23 cellular contexts compared by ENCODE assay signal in the genomic region with DNA sequence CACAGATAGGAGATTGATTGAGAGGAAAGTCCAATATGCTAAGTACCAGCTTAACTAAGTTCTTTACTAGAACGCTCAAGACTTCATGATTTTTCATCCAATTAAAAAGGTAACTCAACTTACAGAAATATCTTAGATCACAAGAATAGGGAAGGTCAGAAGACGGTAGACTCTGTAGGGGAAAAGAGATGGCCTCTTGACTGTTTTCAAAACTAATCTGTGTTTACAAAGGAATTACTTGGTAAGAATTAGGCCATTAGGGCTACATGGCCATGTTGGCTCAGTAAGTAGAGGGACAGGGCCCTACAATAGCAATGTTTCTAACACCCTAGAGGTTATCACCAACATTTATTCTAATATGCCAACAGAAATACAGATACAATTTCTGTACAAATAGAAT.
DNase-seq lines count a peak whose midpoint lies in the region; ATAC-seq and TF ChIP-seq lines count a peak whose summit lies in the region.
"Had no signal": no experiment of that assay in that cellular context is flagged by ENCODE, and none has a peak within 500 bp of the region (broad histone marks: within the 10 kb centered on the region; RNA-seq: fewer than 3 reads in every experiment).

No MANE protein-coding gene starts in this region.

- H3K27me3 Mint-ChIP-seq in HFFc6 (ENCODE audit: insufficient read depth): peaks cover 1% of the 10 kb centered on the region; the same call in 1 of the 2 replicates
- H3K27me3 Mint-ChIP-seq: activated naive CD8-positive, alpha-beta T cell treated with anti-CD3 and anti-CD28 coated beads, Interleukin-2, amount 10 ng/mL, durations not matched to agents 7 days and 5 days; central memory CD8-positive, alpha-beta T cell had no signal

- ATAC-seq in thoracic aorta (ENCODE audit: insufficient number of reproducible peaks, low FRiP score, low read depth): no peak
- ATAC-seq in HG03439 (IDR thresholded peaks at IDR 0.05; ENCODE audit: unreplicated experiment): no peak

- H3K9me3 ChIP-seq in SJSA1 (replicated peaks) (no peaks in the 10 kb centered on the region; the same call in 1 of the 2 replicates), esophagus muscularis mucosa (no peaks in the 10 kb centered on the region), muscle layer of duodenum (ENCODE audit: control insufficient read depth in 1 of 2, low read length in 2 of 2) (no peaks in the 10 kb centered on the region), thoracic aorta (no peaks in the 10 kb centered on the region)
- H3K9me3 ChIP-seq: HAP-1, pancreas had no signal

- peaks cover 30% of the 10 kb centered on the region for H3K4me1 ChIP-seq in SJSA1 (replicated peaks)
- peaks cover 23 to 66% (median 50%) of the 10 kb centered on the region in 4 donors for H3K4me1 ChIP-seq in esophagus muscularis mucosa
- H3K4me1 ChIP-seq in muscle layer of duodenum (ENCODE audit: control insufficient read depth in 1 of 2, insufficient read depth in 2 of 2, low read length in 2 of 2): peaks cover 3 to 8% of the 10 kb centered on the region in 2 donors
- peaks cover 15 to 49% of the 10 kb centered on the region in 2 donors for H3K4me1 ChIP-seq in thoracic aorta (ENCODE audit: control insufficient read depth in 1 of 2, low read depth in 2 of 2)
- H3K4me1 ChIP-seq: pancreas had no signal

- no peak for TF ChIP-seq POLR2A in esophagus muscularis mucosa (IDR thresholded peaks at IDR 0.05; ENCODE audit: low read depth)

- H3K36me3 Mint-ChIP-seq in HFFc6 (ENCODE audit: low read depth): peaks cover 20% of the 10 kb centered on the region

- H3K27ac ChIP-seq in SJSA1 (peak overlapping the region; percentile 78), esophagus muscularis mucosa (replicated peaks in 1 of 4) (peak overlapping the region; percentile 62 to 79 (median 76)), muscle layer of duodenum (ENCODE audit: low read length) (peak overlapping the region; percentile 81), thoracic aorta (peak overlapping the region; percentile 56 to 67)

- WGBS in esophagus muscularis mucosa: 88% methylated on average over 2 of the region's 2 CpGs

- no peaks in the 10 kb centered on the region for H3K9me3 Mint-ChIP-seq in HFFc6
- H3K9me3 Mint-ChIP-seq: activated naive CD8-positive, alpha-beta T cell treated with anti-CD3 and anti-CD28 coated beads, Interleukin-2, amount 10 ng/mL, durations not matched to agents 7 days and 5 days; CD14-positive monocyte; central memory CD8-positive, alpha-beta T cell; nephron progenitor cell had no signal

- intact Hi-C loops in esophagus muscularis mucosa (cut with DNase I): no loop called here

- no peak overlapping the region for H3K4me3 Mint-ChIP-seq in HFFc6
- H3K4me3 Mint-ChIP-seq: activated naive CD8-positive, alpha-beta T cell treated with anti-CD3 and anti-CD28 coated beads, Interleukin-2, amount 10 ng/mL, durations not matched to agents 7 days and 5 days; CD14-positive monocyte; central memory CD8-positive, alpha-beta T cell; nephron progenitor cell had no signal

- no peak overlapping the region; the same call in 1 of the 2 replicates for H3K27ac Mint-ChIP-seq in HFFc6
- H3K27ac Mint-ChIP-seq: activated naive CD8-positive, alpha-beta T cell treated with anti-CD3 and anti-CD28 coated beads, Interleukin-2, amount 10 ng/mL, durations not matched to agents 7 days and 5 days; nephron progenitor cell had no signal

- no peak overlapping the region for H3K4me3 ChIP-seq in SJSA1
- H3K4me3 ChIP-seq in esophagus muscularis mucosa: no peak overlapping the region
- H3K4me3 ChIP-seq in muscle layer of duodenum (ENCODE audit: low read depth in 1 of 2, low read length in 2 of 2): no peak overlapping the region
- H3K4me3 ChIP-seq in thoracic aorta: no peak overlapping the region
- H3K4me3 ChIP-seq: HAP-1, pancreas had no signal

- peaks cover 32% of the 10 kb centered on the region for H3K4me1 Mint-ChIP-seq in HFFc6 (ENCODE audit: low read depth)

- no peaks in the 10 kb centered on the region for H3K27me3 ChIP-seq in SJSA1 (replicated peaks)
- H3K27me3 ChIP-seq in esophagus muscularis mucosa: no peaks in the 10 kb centered on the region
- H3K27me3 ChIP-seq in muscle layer of duodenum (ENCODE audit: low read depth, low read length): no peaks in the 10 kb centered on the region
- no peaks in the 10 kb centered on the region for H3K27me3 ChIP-seq in thoracic aorta (replicated peaks; ENCODE audit: insufficient read depth)
- H3K27me3 ChIP-seq: pancreas had no signal

- no peak for TF ChIP-seq EP300 in esophagus muscularis mucosa (IDR thresholded peaks at IDR 0.05)

- H3K36me3 ChIP-seq in SJSA1 (peaks cover 20% of the 10 kb centered on the region; the same call in 1 of the 2 replicates), esophagus muscularis mucosa (peaks cover 0 to 22% (median 0%) of the 10 kb centered on the region in 4 donors), muscle layer of duodenum (ENCODE audit: control insufficient read depth in 1 of 2, insufficient read depth in 2 of 2, low read length in 2 of 2) (no peaks in the 10 kb centered on the region), thoracic aorta (no peaks in the 10 kb centered on the region)
- H3K36me3 ChIP-seq: HAP-1, pancreas had no signal

- TF ChIP-seq CTCF in esophagus muscularis mucosa (IDR thresholded peaks at IDR 0.05): no peak
- TF ChIP-seq CTCF in thoracic aorta (IDR thresholded peaks at IDR 0.05): no peak
- TF ChIP-seq CTCF in HFFc6 (IDR thresholded peaks at IDR 0.05): no peak

- DNase-seq in SJSA1 (ENCODE audit: low read depth in 1 of 2, low spot score in 2 of 2) (no peak), esophagus muscularis mucosa (ENCODE audit: extremely low spot score) (no peak), thoracic aorta (ENCODE audit: low spot score) (no peak), DMS153 treated with DMSO at 0.1 percent for 48 hours (lab: John Stamatoyannopoulos, UW; ENCODE audit: unreplicated experiment) (no peak), COLO829 (ENCODE audit: low spot score) (no peak), HFFc6 (no peak)
- DNase-seq: activated CD4-positive, alpha-beta T cell treated with anti-CD3 and anti-CD28 coated beads for 4 hours; activated CD8-positive, alpha-beta memory T cell treated with anti-CD3 and anti-CD28 coated beads for 24 hours; activated effector memory CD4-positive, alpha-beta T cell treated with Interleukin-2 at 50 U/mL for 16 hours; activated naive CD8-positive, alpha-beta T cell treated with anti-CD3 and anti-CD28 coated beads, Interleukin-2, amount 10 ng/mL, durations not matched to agents 7 days and 5 days; Calu3; DND-41; Karpas-422; left ventricle myocardium superior; MV-4-11; NCI-H1436 treated with DMSO at 0.1 percent for 48 hours; nephron progenitor cell; pancreas had no signal
